In the genomic region with DNA sequence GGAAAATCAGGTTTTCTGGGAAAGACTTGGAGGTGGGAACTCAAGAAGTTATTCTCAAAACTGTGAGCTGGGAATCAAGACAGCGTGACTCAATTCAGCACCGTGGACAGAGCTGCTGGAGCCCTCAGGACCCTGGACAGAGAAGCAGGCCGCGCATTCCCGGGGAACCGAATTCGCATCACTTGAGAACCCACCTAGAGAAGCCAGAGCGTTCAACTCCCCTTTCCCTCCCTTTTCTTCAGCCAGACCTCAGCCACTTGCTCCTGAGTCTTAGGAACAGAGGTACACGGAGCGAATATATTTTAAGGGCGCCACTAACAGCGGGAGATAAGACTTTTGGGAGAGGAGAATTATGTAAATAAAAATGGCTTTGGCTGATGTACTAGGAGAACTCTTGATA, we compare ENCODE assay signal across 1 cellular context.
A peak's percentile ranks its signal among the peaks of the same experiment; 100 is the strongest.
TF ChIP-seq lines count a peak whose summit lies in the region.

No MANE protein-coding gene starts in this region.

TF ChIP-seq in HepG2, 621 proteins besides CTCF, POLR2A, EP300 and RAD21 (continued from another document and continues in another):
- TF ChIP-seq SOX6 (IDR thresholded peaks at IDR 0.05) (no peak), SOX6 (CRISPR knock-in tag; IDR thresholded peaks at IDR 0.05) (peak; percentile 79), ATF7-NPFF (CRISPR knock-in tag; IDR thresholded peaks at IDR 0.05; ENCODE audit: low read depth) (peak; percentile 100), ZNF652 (CRISPR knock-in tag; IDR thresholded peaks at IDR 0.05; ENCODE audit: borderline replicate concordance, low read depth) (peak; percentile 84), PAF1 (CRISPR knock-in tag; IDR thresholded peaks at IDR 0.05) (peak; percentile 98; the same call in 1 of the 2 replicates), HCFC1 (IDR thresholded peaks at IDR 0.05; ENCODE audit: low read depth, low read length) (no peak), ZNF180 (CRISPR knock-in tag; IDR thresholded peaks at IDR 0.05; ENCODE audit: borderline replicate concordance, low read depth) (peak; percentile 99; the same call in 1 of the 2 replicates), HOXA9 (CRISPR knock-in tag; IDR thresholded peaks at IDR 0.05; ENCODE audit: borderline replicate concordance) (peak; percentile 99), SRSF9 (IDR thresholded peaks at IDR 0.05; ENCODE audit: borderline replicate concordance, insufficient read depth, low read depth, low read length, poor library complexity, severe bottlenecking) (no peak), IKZF5 (CRISPR knock-in tag; IDR thresholded peaks at IDR 0.05) (peak; percentile 100), ISL2 (CRISPR knock-in tag; IDR thresholded peaks at IDR 0.05) (peak; percentile 98), BRCA1 (CRISPR knock-in tag; IDR thresholded peaks at IDR 0.05) (peak; percentile 100), SMARCE1 (IDR thresholded peaks at IDR 0.05; ENCODE audit: borderline replicate concordance) (no peak), SKI (IDR thresholded peaks at IDR 0.05; ENCODE audit: partially characterized antibody) (no peak), FLYWCH1 (CRISPR knock-in tag; IDR thresholded peaks at IDR 0.05) (peak; percentile 99), TEF (CRISPR knock-in tag; IDR thresholded peaks at IDR 0.05) (peak; percentile 100), ZNF280D (CRISPR knock-in tag; IDR thresholded peaks at IDR 0.05) (peak; percentile 100), KAT8 (CRISPR knock-in tag; IDR thresholded peaks at IDR 0.05) (peak; percentile 97), TARDBP (CRISPR knock-in tag; IDR thresholded peaks at IDR 0.05) (peak; percentile 96), ZFP62 (CRISPR knock-in tag; IDR thresholded peaks at IDR 0.05) (no peak), ZFP41 (CRISPR knock-in tag; IDR thresholded peaks at IDR 0.05; ENCODE audit: borderline replicate concordance) (peak; percentile 100), YEATS4 (CRISPR knock-in tag; IDR thresholded peaks at IDR 0.05; ENCODE audit: borderline replicate concordance) (peak; percentile 98), ZNF333 (CRISPR knock-in tag; IDR thresholded peaks at IDR 0.05; ENCODE audit: borderline replicate concordance) (peak; percentile 100), ZNF772 (CRISPR knock-in tag; IDR thresholded peaks at IDR 0.05) (peak; percentile 100), ZFP91 (CRISPR knock-in tag; IDR thresholded peaks at IDR 0.05; ENCODE audit: borderline replicate concordance) (no peak; the same call in 1 of the 2 replicates), ZSCAN5A (CRISPR knock-in tag; IDR thresholded peaks at IDR 0.05; ENCODE audit: borderline replicate concordance) (peak; percentile 100), YY1 (IDR thresholded peaks at IDR 0.05; ENCODE audit: insufficient read depth, insufficient replicate concordance, low read depth, low read length) (no peak), ZFYVE20 (CRISPR knock-in tag; IDR thresholded peaks at IDR 0.05; ENCODE audit: borderline replicate concordance, low read depth) (peak; percentile 100), FOXA1 (IDR thresholded peaks at IDR 0.05) (no peak), FOXA1 (CRISPR knock-in tag; IDR thresholded peaks at IDR 0.05) (peak; percentile 70), ZNF713 (CRISPR knock-in tag; IDR thresholded peaks at IDR 0.05) (peak; percentile 98; the same call in 1 of the 2 replicates), CEBPB (IDR thresholded peaks at IDR 0.05; ENCODE audit: borderline replicate concordance, low read depth, low read length) (no peak), ZNF10 (CRISPR knock-in tag; IDR thresholded peaks at IDR 0.05; ENCODE audit: borderline replicate concordance, low read depth) (peak; percentile 90; the same call in 1 of the 2 replicates), ZNF780A (CRISPR knock-in tag; IDR thresholded peaks at IDR 0.05) (peak; percentile 99), ELF3 (CRISPR knock-in tag; IDR thresholded peaks at IDR 0.05) (peak; percentile 100), PRMT3 (CRISPR knock-in tag; IDR thresholded peaks at IDR 0.05; ENCODE audit: borderline replicate concordance, low read depth) (peak; percentile 100), NFYB (CRISPR knock-in tag; IDR thresholded peaks at IDR 0.05) (peak; percentile 80), CREB3 (CRISPR knock-in tag; IDR thresholded peaks at IDR 0.05) (peak; percentile 100), ZFP82 (CRISPR knock-in tag; IDR thresholded peaks at IDR 0.05; ENCODE audit: borderline replicate concordance) (peak; percentile 100), ONECUT2 (CRISPR knock-in tag; IDR thresholded peaks at IDR 0.05) (peak; percentile 96), FOXK2 (IDR thresholded peaks at IDR 0.05) (no peak), RFX3 (CRISPR knock-in tag; IDR thresholded peaks at IDR 0.05) (peak; percentile 86), REXO4 (CRISPR knock-in tag; IDR thresholded peaks at IDR 0.05; ENCODE audit: borderline replicate concordance) (peak; percentile 99), SP140L (CRISPR knock-in tag; IDR thresholded peaks at IDR 0.05; ENCODE audit: borderline replicate concordance) (peak; percentile 100), NCOA5 (CRISPR knock-in tag; IDR thresholded peaks at IDR 0.05) (peak; percentile 99), ZBTB42 (CRISPR knock-in tag; IDR thresholded peaks at IDR 0.05) (peak; percentile 99), ZBTB26 (CRISPR knock-in tag; IDR thresholded peaks at IDR 0.05; ENCODE audit: borderline replicate concordance) (peak; percentile 99), SIX4 (CRISPR knock-in tag; IDR thresholded peaks at IDR 0.05) (peak; percentile 99)
- TF ChIP-seq, protein P1, sequence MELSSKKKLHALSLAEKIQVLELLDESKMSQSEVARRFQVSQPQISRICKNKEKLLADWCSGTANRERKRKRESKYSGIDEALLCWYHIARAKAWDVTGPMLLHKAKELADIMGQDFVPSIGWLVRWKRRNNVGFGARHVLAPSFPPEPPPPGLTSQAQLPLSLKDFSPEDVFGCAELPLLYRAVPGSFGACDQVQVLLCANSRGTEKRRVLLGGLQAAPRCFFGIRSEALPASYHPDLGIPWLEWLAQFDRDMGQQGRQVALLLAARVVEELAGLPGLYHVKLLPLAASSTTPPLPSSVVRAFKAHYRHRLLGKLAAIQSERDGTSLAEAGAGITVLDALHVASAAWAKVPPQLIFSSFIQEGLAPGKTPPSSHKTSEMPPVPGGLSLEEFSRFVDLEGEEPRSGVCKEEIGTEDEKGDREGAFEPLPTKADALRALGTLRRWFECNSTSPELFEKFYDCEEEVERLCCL (CRISPR knock-in tag; IDR thresholded peaks at IDR 0.05; ENCODE audit: borderline replicate concordance) = peak; percentile 100
- TF ChIP-seq, protein P2, sequence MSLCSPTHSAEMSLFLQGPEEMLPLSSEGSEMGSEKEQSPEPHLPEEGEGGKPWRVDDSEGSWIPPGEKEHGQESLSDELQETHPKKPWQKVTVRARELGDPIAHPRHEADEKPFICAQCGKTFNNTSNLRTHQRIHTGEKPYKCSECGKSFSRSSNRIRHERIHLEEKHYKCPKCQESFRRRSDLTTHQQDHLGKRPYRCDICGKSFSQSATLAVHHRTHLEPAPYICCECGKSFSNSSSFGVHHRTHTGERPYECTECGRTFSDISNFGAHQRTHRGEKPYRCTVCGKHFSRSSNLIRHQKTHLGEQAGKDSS (CRISPR knock-in tag; IDR thresholded peaks at IDR 0.05; ENCODE audit: borderline replicate concordance, low read depth) = peak; percentile 99
- TF ChIP-seq, protein P3, sequence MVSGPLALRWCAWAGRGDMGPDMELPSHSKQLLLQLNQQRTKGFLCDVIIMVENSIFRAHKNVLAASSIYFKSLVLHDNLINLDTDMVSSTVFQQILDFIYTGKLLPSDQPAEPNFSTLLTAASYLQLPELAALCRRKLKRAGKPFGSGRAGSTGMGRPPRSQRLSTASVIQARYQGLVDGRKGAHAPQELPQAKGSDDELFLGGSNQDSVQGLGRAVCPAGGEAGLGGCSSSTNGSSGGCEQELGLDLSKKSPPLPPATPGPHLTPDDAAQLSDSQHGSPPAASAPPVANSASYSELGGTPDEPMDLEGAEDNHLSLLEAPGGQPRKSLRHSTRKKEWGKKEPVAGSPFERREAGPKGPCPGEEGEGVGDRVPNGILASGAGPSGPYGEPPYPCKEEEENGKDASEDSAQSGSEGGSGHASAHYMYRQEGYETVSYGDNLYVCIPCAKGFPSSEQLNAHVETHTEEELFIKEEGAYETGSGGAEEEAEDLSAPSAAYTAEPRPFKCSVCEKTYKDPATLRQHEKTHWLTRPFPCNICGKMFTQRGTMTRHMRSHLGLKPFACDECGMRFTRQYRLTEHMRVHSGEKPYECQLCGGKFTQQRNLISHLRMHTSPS (CRISPR knock-in tag; IDR thresholded peaks at IDR 0.05; ENCODE audit: low read depth) = peak; percentile 90
- TF ChIP-seq, protein P4, sequence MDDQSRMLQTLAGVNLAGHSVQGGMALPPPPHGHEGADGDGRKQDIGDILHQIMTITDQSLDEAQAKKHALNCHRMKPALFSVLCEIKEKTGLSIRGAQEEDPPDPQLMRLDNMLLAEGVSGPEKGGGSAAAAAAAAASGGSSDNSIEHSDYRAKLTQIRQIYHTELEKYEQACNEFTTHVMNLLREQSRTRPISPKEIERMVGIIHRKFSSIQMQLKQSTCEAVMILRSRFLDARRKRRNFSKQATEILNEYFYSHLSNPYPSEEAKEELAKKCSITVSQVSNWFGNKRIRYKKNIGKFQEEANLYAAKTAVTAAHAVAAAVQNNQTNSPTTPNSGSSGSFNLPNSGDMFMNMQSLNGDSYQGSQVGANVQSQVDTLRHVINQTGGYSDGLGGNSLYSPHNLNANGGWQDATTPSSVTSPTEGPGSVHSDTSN (CRISPR knock-in tag; IDR thresholded peaks at IDR 0.05; ENCODE audit: borderline replicate concordance) = peak; percentile 100
